20 cellular contexts compared by ENCODE assay signal in the genomic region with DNA sequence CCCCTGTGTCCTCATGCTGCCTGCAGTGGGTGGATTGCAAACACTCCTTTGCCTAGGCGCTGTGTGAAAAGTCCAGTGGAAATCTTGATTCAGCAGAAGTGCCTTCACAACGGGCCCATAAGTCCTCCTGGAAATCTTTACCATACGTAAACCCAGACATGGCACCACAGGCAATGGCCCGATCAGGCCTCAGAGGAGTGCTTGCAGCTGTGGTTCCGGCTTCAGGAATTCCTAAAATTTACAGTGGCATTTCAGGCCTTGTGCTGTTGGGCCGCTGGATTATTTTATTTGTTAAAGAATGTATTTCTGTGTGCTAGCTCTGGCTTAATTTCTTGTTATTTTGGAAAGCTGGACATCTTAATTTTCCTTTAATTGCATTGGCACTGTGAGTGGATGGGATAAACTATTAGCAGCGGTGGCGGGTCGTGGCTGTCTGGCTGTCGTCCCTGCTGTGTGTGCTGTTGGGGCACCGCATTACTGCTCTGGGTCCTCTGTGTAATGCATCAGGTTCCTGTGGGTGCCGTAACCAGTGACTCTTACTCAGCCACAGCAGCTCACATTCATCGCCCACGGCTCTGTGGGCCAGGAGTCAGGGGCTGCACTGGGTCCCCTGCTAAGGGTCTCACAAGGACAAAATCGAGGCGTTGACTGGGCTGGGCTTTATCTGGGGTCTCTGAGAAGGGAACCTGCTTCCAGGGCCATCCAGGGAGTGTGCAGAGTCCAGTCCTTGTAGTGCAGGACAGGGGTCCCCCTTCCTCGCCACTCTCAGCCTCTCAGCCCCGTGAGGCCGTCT.
DNase-seq lines count a peak whose midpoint lies in the region; ATAC-seq and TF ChIP-seq lines count a peak whose summit lies in the region.
"Had no signal": no experiment of that assay in that cellular context is flagged by ENCODE, and none has a peak within 500 bp of the region (broad histone marks: within the 10 kb centered on the region; RNA-seq: fewer than 3 reads in every experiment).

No MANE protein-coding gene starts in this region.

- DNase-seq in natural killer cell = peak; percentile 6
- no peak for DNase-seq in natural killer cell treated with Interleukin-12 subunit alpha and Interleukin-12 subunit beta and Interleukin-15 and Interleukin-18, amount 100 ng/mL, for 72 hours (ENCODE audit: low spot score)
- no peak for DNase-seq in memory B cell (ENCODE audit: low spot score in 2 of 2)
- DNase-seq in sciatic nerve (ENCODE audit: low spot score) = peak; percentile 32
- DNase-seq in activated T-helper 2 cell treated with anti-CD3 and anti-CD28 coated beads, Interferon-gamma antibody, Interleukin-2, Interleukin-4, amounts not matched to agents 10 μg/mL and 5 μg/mL and 100 μg/mL, durations not matched to agents 14 hours and 24 hours and 36 hours (ENCODE audit: low spot score) = no peak
- DNase-seq in activated CD4-positive, alpha-beta T cell treated with anti-CD3 and anti-CD28 coated beads for 4 hours = no peak
- DNase-seq: CD4-positive, CD25-positive, alpha-beta regulatory T cell; EL; IMR-90; NCI-H1105 treated with DMSO at 0.1 percent for 48 hours; NCI-H1694; NCI-H2081; NCI-H2171; NCI-H524 treated with DMSO at 0.1 percent for 48 hours; NCI-H82; SIG-M5; SK-N-SH had no signal

- no peaks in the 10 kb centered on the region for H3K27me3 Mint-ChIP-seq in natural killer cell (ENCODE audit: low read depth in 2 of 2)
- no peaks in the 10 kb centered on the region for H3K27me3 Mint-ChIP-seq in natural killer cell treated with Interleukin-12 subunit alpha and Interleukin-12 subunit beta and Interleukin-15 and Interleukin-18, amount 100 ng/mL, for 72 hours
- no peaks in the 10 kb centered on the region for H3K27me3 Mint-ChIP-seq in memory B cell
- H3K27me3 Mint-ChIP-seq in activated T-helper 2 cell treated with anti-CD3 and anti-CD28 coated beads, Interferon-gamma antibody, Interleukin-2, Interleukin-4, amounts not matched to agents 10 μg/mL and 5 μg/mL and 100 μg/mL, durations not matched to agents 14 hours and 24 hours and 36 hours (ENCODE audit: low read depth) = no peaks in the 10 kb centered on the region
- H3K27me3 Mint-ChIP-seq: B cell; CD4-positive, CD25-positive, alpha-beta regulatory T cell had no signal

- intact Hi-C loops in natural killer cell (cut with micrococcal nuclease) (no loop called here), sciatic nerve (cut with DNase I) (no loop called here)
- intact Hi-C loops in activated T-helper 2 cell treated with anti-CD3 and anti-CD28 coated beads, Interferon-gamma antibody, Interleukin-2, Interleukin-4, amounts not matched to agents 10 μg/mL and 5 μg/mL and 100 μg/mL, durations not matched to agents 14 hours and 24 hours and 36 hours (cut with micrococcal nuclease) = no loop called here

- H3K4me3 Mint-ChIP-seq in natural killer cell (no peak overlapping the region), memory B cell (no peak overlapping the region)
- no peak overlapping the region for H3K4me3 Mint-ChIP-seq in natural killer cell treated with Interleukin-12 subunit alpha and Interleukin-12 subunit beta and Interleukin-15 and Interleukin-18, amount 100 ng/mL, for 72 hours
- H3K4me3 Mint-ChIP-seq in activated T-helper 2 cell treated with anti-CD3 and anti-CD28 coated beads, Interferon-gamma antibody, Interleukin-2, Interleukin-4, amounts not matched to agents 10 μg/mL and 5 μg/mL and 100 μg/mL, durations not matched to agents 14 hours and 24 hours and 36 hours (ENCODE audit: low read depth) = no peak overlapping the region
- H3K4me3 Mint-ChIP-seq: B cell; CD4-positive, CD25-positive, alpha-beta regulatory T cell had no signal

- H3K27ac Mint-ChIP-seq in natural killer cell (no peak overlapping the region), memory B cell (peak overlapping the region; percentile 17)
- no peak overlapping the region for H3K27ac Mint-ChIP-seq in natural killer cell treated with Interleukin-12 subunit alpha and Interleukin-12 subunit beta and Interleukin-15 and Interleukin-18, amount 100 ng/mL, for 72 hours
- no peak overlapping the region for H3K27ac Mint-ChIP-seq in activated T-helper 2 cell treated with anti-CD3 and anti-CD28 coated beads, Interferon-gamma antibody, Interleukin-2, Interleukin-4, amounts not matched to agents 10 μg/mL and 5 μg/mL and 100 μg/mL, durations not matched to agents 14 hours and 24 hours and 36 hours
- H3K27ac Mint-ChIP-seq: B cell; CD4-positive, CD25-positive, alpha-beta regulatory T cell had no signal

- TF ChIP-seq CTCF in natural killer cell (IDR thresholded peaks at IDR 0.05) = no peak

- no peaks in the 10 kb centered on the region for H3K9me3 Mint-ChIP-seq in natural killer cell
- H3K9me3 Mint-ChIP-seq in natural killer cell treated with Interleukin-12 subunit alpha and Interleukin-12 subunit beta and Interleukin-15 and Interleukin-18, amount 100 ng/mL, for 72 hours = no peaks in the 10 kb centered on the region
- peaks cover 5% of the 10 kb centered on the region for H3K9me3 Mint-ChIP-seq in memory B cell
- H3K9me3 Mint-ChIP-seq in activated T-helper 2 cell treated with anti-CD3 and anti-CD28 coated beads, Interferon-gamma antibody, Interleukin-2, Interleukin-4, amounts not matched to agents 10 μg/mL and 5 μg/mL and 100 μg/mL, durations not matched to agents 14 hours and 24 hours and 36 hours = no peaks in the 10 kb centered on the region

- ATAC-seq in natural killer cell (no peak), memory B cell (ENCODE audit: low read depth) (no peak), sciatic nerve (no peak), HG02885 (IDR thresholded peaks at IDR 0.05; ENCODE audit: poor library complexity, unreplicated experiment) (no peak)
- ATAC-seq in natural killer cell treated with Interleukin-12 subunit alpha and Interleukin-12 subunit beta and Interleukin-15 and Interleukin-18, amount 100 ng/mL, for 72 hours = no peak
- ATAC-seq: Panc1 had no signal

- H3K36me3 Mint-ChIP-seq in natural killer cell (no peaks in the 10 kb centered on the region), memory B cell (peaks cover 12% of the 10 kb centered on the region)
- H3K36me3 Mint-ChIP-seq in natural killer cell treated with Interleukin-12 subunit alpha and Interleukin-12 subunit beta and Interleukin-15 and Interleukin-18, amount 100 ng/mL, for 72 hours = no peaks in the 10 kb centered on the region
- H3K36me3 Mint-ChIP-seq in activated T-helper 2 cell treated with anti-CD3 and anti-CD28 coated beads, Interferon-gamma antibody, Interleukin-2, Interleukin-4, amounts not matched to agents 10 μg/mL and 5 μg/mL and 100 μg/mL, durations not matched to agents 14 hours and 24 hours and 36 hours (ENCODE audit: low read depth) = no peaks in the 10 kb centered on the region

- H3K4me1 Mint-ChIP-seq in natural killer cell (no peaks in the 10 kb centered on the region), memory B cell (peaks cover 11% of the 10 kb centered on the region)
- H3K4me1 Mint-ChIP-seq in natural killer cell treated with Interleukin-12 subunit alpha and Interleukin-12 subunit beta and Interleukin-15 and Interleukin-18, amount 100 ng/mL, for 72 hours (ENCODE audit: low read depth in 2 of 2) = no peaks in the 10 kb centered on the region
- H3K4me1 Mint-ChIP-seq in activated T-helper 2 cell treated with anti-CD3 and anti-CD28 coated beads, Interferon-gamma antibody, Interleukin-2, Interleukin-4, amounts not matched to agents 10 μg/mL and 5 μg/mL and 100 μg/mL, durations not matched to agents 14 hours and 24 hours and 36 hours (ENCODE audit: low read depth) = peaks cover 2% of the 10 kb centered on the region

Comparison
In these comparisons a context has a peak if more than half of its experiments do, and no peak if none do; other contexts are left out.
1. DNase-seq: peak in natural killer cell (single experiment) and sciatic nerve (single experiment); none in natural killer cell treated with Interleukin-12 subunit alpha and Interleukin-12 subunit beta and Interleukin-15 and Interleukin-18, amount 100 ng/mL, for 72 hours (single experiment), memory B cell (0 of 2), activated T-helper 2 cell treated with anti-CD3 and anti-CD28 coated beads, Interferon-gamma antibody, Interleukin-2, Interleukin-4, amounts not matched to agents 10 μg/mL and 5 μg/mL and 100 μg/mL, durations not matched to agents 14 hours and 24 hours and 36 hours (single experiment) and activated CD4-positive, alpha-beta T cell treated with anti-CD3 and anti-CD28 coated beads for 4 hours (0 of 2).